Comparison of ENCODE assay signal across 22 cellular contexts in the genomic region with DNA sequence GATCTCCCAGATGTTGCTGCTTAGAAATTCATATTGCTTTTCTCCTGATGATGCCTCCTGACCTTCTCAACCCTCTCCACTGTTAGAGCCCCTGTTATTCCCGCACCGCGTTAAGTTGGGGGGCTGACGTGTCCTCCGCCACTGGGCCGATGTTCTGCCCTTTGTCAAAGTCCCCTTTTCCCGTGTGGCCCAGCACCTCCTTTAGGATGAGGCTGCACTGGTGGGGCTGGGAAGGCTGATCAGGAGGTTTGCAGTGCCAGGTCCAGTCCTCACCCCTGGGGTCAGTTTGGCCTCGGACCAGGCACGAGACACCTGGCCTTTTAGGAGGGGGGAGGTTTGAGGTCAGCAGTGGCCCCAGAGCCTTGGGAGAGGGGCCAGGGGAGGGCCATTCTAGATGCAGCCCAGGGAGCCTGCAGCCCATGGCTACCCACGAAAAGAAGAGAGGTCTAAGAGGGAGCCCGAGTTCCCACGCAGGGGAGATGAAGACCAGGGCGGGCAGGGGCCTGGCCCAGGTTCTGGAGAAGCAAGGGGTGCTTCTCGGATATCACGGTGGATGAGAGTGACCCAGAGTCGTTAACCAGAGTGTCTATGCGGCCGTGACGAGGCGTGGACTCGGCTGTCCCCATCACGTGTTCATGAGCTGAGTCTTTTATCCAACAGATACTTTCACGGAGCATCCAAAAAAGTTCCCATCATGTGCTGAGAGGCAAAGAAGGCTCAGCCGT.
"Had no signal": no experiment of that assay in that cellular context is flagged by ENCODE, and none has a peak within 500 bp of the region (broad histone marks: within the 10 kb centered on the region; RNA-seq: fewer than 3 reads in every experiment).

No MANE protein-coding gene starts in this region.

- DNase-seq: activated CD4-positive, alpha-beta T cell treated with anti-CD3 and anti-CD28 coated beads for 4 hours; activated naive CD4-positive, alpha-beta T cell treated with anti-CD3 and anti-CD28 coated beads for 36 hours; activated T-cell treated with anti-CD3 and anti-CD28 coated beads for 4 hours; anterior cingulate cortex; caudate nucleus; colonic mucosa; gastrocnemius medialis; kidney; mucosa of descending colon; naive thymus-derived CD4-positive, alpha-beta T cell; stimulated activated CD4-positive, alpha-beta T cell treated with anti-CD3 and anti-CD28 coated beads, Interleukin-12 subunit alpha, Interleukin-12 subunit beta, amount 100 ng/mL, for 4 hours; stimulated activated CD4-positive, alpha-beta T cell treated with anti-CD3 and anti-CD28 coated beads, Interleukin-1b, Interleukin-23, amount 100 ng/mL, for 48 hours; stimulated activated CD8-positive, alpha-beta memory T cell treated with anti-CD3 and anti-CD28 coated beads, Interleukin-4, amount 100 ng/mL, for 48 hours; stimulated activated naive CD4-positive, alpha-beta T cell treated with Interleukin-2 at 50 U/mL for 16 hours; transverse colon had no signal

- H3K4me3 ChIP-seq: colonic mucosa, gastrocnemius medialis, left lung, mucosa of descending colon, suprapubic skin, transverse colon had no signal

- H3K4me3 Mint-ChIP-seq: activated naive CD4-positive, alpha-beta T cell treated with anti-CD3 and anti-CD28 coated beads for 36 hours; memory B cell; naive thymus-derived CD4-positive, alpha-beta T cell; WTC11 had no signal

- ATAC-seq: gastrocnemius medialis; left lung; mucosa of descending colon; naive thymus-derived CD4-positive, alpha-beta T cell; WTC11 had no signal

- H3K27ac ChIP-seq: colonic mucosa, gastrocnemius medialis, left lung, neutrophil, suprapubic skin, transverse colon had no signal

- H3K4me1 ChIP-seq: colonic mucosa, gastrocnemius medialis, left lung, suprapubic skin, transverse colon had no signal

- H3K4me1 Mint-ChIP-seq: memory B cell, WTC11 had no signal

- H3K27me3 ChIP-seq: colonic mucosa, neutrophil, suprapubic skin had no signal

- H3K27ac Mint-ChIP-seq: activated naive CD4-positive, alpha-beta T cell treated with anti-CD3 and anti-CD28 coated beads for 36 hours; activated T-helper 2 cell treated with anti-CD3 and anti-CD28 coated beads, Interferon-gamma antibody, Interleukin-2, Interleukin-4, amounts not matched to agents 10 μg/mL and 5 μg/mL and 100 μg/mL, durations not matched to agents 14 hours and 24 hours and 36 hours; memory B cell; WTC11 had no signal

- H3K27me3 Mint-ChIP-seq: brain had no signal

- H3K36me3 Mint-ChIP-seq: brain, memory B cell had no signal

- H3K9me3 ChIP-seq: colonic mucosa, gastrocnemius medialis, left lung, mucosa of descending colon, neutrophil, suprapubic skin, transverse colon had no signal

- H3K36me3 ChIP-seq: colonic mucosa, gastrocnemius medialis, left lung, neutrophil, suprapubic skin, transverse colon had no signal
